ENCODE assay signal across 35 cellular contexts in the genomic region with DNA sequence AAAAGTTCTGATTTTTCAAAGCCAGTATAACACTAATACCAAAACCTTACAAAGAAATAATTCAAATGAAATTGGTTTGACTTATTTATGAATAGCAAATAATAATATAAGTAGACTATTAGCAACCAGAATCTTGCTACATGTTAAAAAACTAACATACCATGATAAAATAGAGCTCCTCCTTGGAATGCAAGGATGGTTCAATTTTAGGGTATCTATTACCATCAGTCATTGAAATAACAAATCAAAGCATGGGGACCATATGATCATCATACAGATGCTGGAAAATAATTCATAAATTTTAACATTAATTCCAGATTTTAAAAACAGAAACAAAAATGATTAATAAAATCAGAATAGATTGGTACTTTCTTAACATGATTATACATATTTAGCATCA.
"Had no signal": no experiment of that assay in that cellular context is flagged by ENCODE, and none has a peak within 500 bp of the region (broad histone marks: within the 10 kb centered on the region; RNA-seq: fewer than 3 reads in every experiment).

No MANE protein-coding gene starts in this region.

- H3K36me3 ChIP-seq: adrenal gland, brain microvascular endothelial cell, breast epithelium had no signal

- DNase-seq: activated B cell treated with CpG ODN at 0.5 μM for 24 hours; activated CD4-positive, alpha-beta memory T cell treated with anti-CD3 and anti-CD28 coated beads for 36 hours; activated CD4-positive, alpha-beta T cell treated with anti-CD3 and anti-CD28 coated beads for 4 hours; activated CD4-positive, alpha-beta T cell treated with anti-CD3 and anti-CD28 coated beads, Interleukin-2, amount 10 ng/mL, durations not matched to agents 24 days and 14 days; activated CD4-positive, alpha-beta T cell treated with anti-CD3 and anti-CD28 coated beads, Interleukin-2, amount 50 U/mL, for 1 hour; activated CD4-positive, alpha-beta T cell treated with anti-CD3 and anti-CD28 coated beads, Interleukin-2, amount 50 U/mL, for 4 hours; activated CD4-positive, CD25-positive, alpha-beta regulatory T cell treated with anti-CD3 and anti-CD28 coated beads, Interleukin-2, amount 50 U/mL, for 72 hours; activated CD8-positive, alpha-beta memory T cell treated with anti-CD3 and anti-CD28 coated beads, Interleukin-2, amount 50 U/mL, for 4 hours; activated CD8-positive, alpha-beta T cell treated with anti-CD3 and anti-CD28 coated beads for 36 hours; activated effector memory CD4-positive, alpha-beta T cell treated with anti-CD3 and anti-CD28 coated beads, Interleukin-2, amount 50 U/mL, for 16 hours; activated gamma-delta T cell treated with Interleukin-2 at 50 U/mL for 16 hours; activated naive CD4-positive, alpha-beta T cell; activated naive CD4-positive, alpha-beta T cell treated with anti-CD3 and anti-CD28 coated beads for 36 hours; activated naive CD4-positive, alpha-beta T cell treated with anti-CD3 and anti-CD28 coated beads, Interleukin-2, amount 50 U/mL, for 16 hours; activated naive CD8-positive, alpha-beta T cell treated with anti-CD3 and anti-CD28 coated beads for 36 hours; activated T-cell treated with anti-CD3 and anti-CD28 coated beads for 4 hours; activated T-cell treated with anti-CD3 and anti-CD28 coated beads, Interleukin-2, amount 50 U/mL, for 1 hour; activated T-cell treated with anti-CD3 and anti-CD28 coated beads, Interleukin-2, amount 50 U/mL, for 4 hours; activated T-cell treated with anti-CD3 and anti-CD28 coated beads, Interleukin-2, amount 50 U/mL, for 72 hours; adrenal gland; amniotic stem cell; aorta; body of pancreas; brain microvascular endothelial cell; central memory CD4-positive, alpha-beta T cell; T-helper 1 cell; T-helper 2 cell; T-helper 9 cell had no signal

- H3K27ac Mint-ChIP-seq: activated B cell treated with CpG ODN at 0.5 μM for 24 hours; activated CD4-positive, alpha-beta memory T cell treated with anti-CD3 and anti-CD28 coated beads for 36 hours; activated CD4-positive, alpha-beta T cell treated with anti-CD3 and anti-CD28 coated beads, Interleukin-2, amount 10 ng/mL, durations not matched to agents 24 days and 14 days; activated CD8-positive, alpha-beta T cell treated with anti-CD3 and anti-CD28 coated beads for 36 hours; activated naive CD4-positive, alpha-beta T cell treated with anti-CD3 and anti-CD28 coated beads for 36 hours; activated naive CD4-positive, alpha-beta T cell treated with anti-CD3 and anti-CD28 coated beads, Interleukin-2, amount 50 U/mL, for 72 hours; activated naive CD8-positive, alpha-beta T cell treated with anti-CD3 and anti-CD28 coated beads for 36 hours; activated T-cell treated with anti-CD3 and anti-CD28 coated beads, Interleukin-2, amount 50 U/mL, for 72 hours; activated T-helper 1 cell treated with anti-CD3 and anti-CD28 coated beads, Interleukin-12 subunit alpha, Interleukin-12 subunit beta, Interleukin-2, Interleukin-4 antibody, amounts not matched to agents 30 ng/mL and 10 ng/mL and 1 ng/mL, durations not matched to agents 14 hours and 24 hours and 36 hours; activated T-helper 17 cell treated with anti-CD3 and anti-CD28 coated beads, Interleukin-2, amount 50 U/mL, for 72 hours; T-helper 1 cell treated with Interleukin-12 subunit alpha and Interleukin-12 subunit beta and Interleukin-4 antibody, amounts not matched to agents 30 μg/mL and 1 μg/mL, for 36 hours; T-helper 2 cell treated with Interferon-gamma antibody and Interleukin-4, amounts not matched to agents 5 μg/mL and 100 μg/mL, for 36 hours had no signal

- H3K27ac ChIP-seq: adrenal gland, body of pancreas, brain microvascular endothelial cell, breast epithelium, VCaP had no signal

- H3K4me3 Mint-ChIP-seq: activated B cell treated with CpG ODN at 0.5 μM for 24 hours; activated CD4-positive, alpha-beta memory T cell treated with anti-CD3 and anti-CD28 coated beads for 36 hours; activated CD4-positive, alpha-beta T cell treated with anti-CD3 and anti-CD28 coated beads, Interleukin-2, amount 10 ng/mL, durations not matched to agents 24 days and 14 days; activated CD8-positive, alpha-beta T cell treated with anti-CD3 and anti-CD28 coated beads for 36 hours; activated naive CD4-positive, alpha-beta T cell treated with anti-CD3 and anti-CD28 coated beads for 36 hours; activated naive CD8-positive, alpha-beta T cell treated with anti-CD3 and anti-CD28 coated beads for 36 hours; activated T-cell treated with anti-CD3 and anti-CD28 coated beads, Interleukin-2, amount 50 U/mL, for 4 hours; activated T-cell treated with anti-CD3 and anti-CD28 coated beads, Interleukin-2, amount 50 U/mL, for 72 hours; activated T-helper 1 cell treated with anti-CD3 and anti-CD28 coated beads, Interleukin-12 subunit alpha, Interleukin-12 subunit beta, Interleukin-2, Interleukin-4 antibody, amounts not matched to agents 30 ng/mL and 10 ng/mL and 1 ng/mL, durations not matched to agents 14 hours and 24 hours and 36 hours; activated T-helper 17 cell treated with anti-CD3 and anti-CD28 coated beads, Interleukin-2, amount 50 U/mL, for 72 hours; T-helper 1 cell treated with Interleukin-12 subunit alpha and Interleukin-12 subunit beta and Interleukin-4 antibody, amounts not matched to agents 30 μg/mL and 1 μg/mL, for 36 hours; T-helper 2 cell treated with Interferon-gamma antibody and Interleukin-4, amounts not matched to agents 5 μg/mL and 100 μg/mL, for 36 hours had no signal

- H3K27me3 ChIP-seq: body of pancreas, breast epithelium had no signal

- H3K4me3 ChIP-seq: adrenal gland, body of pancreas, breast epithelium had no signal

- H3K4me1 Mint-ChIP-seq: activated B cell treated with CpG ODN at 0.5 μM for 24 hours; activated CD4-positive, alpha-beta T cell treated with anti-CD3 and anti-CD28 coated beads, Interleukin-2, amount 10 ng/mL, durations not matched to agents 24 days and 14 days; activated naive CD8-positive, alpha-beta T cell treated with anti-CD3 and anti-CD28 coated beads for 36 hours; activated T-helper 17 cell treated with anti-CD3 and anti-CD28 coated beads, Interleukin-2, amount 50 U/mL, for 72 hours had no signal

- H3K36me3 Mint-ChIP-seq: activated CD4-positive, alpha-beta memory T cell treated with anti-CD3 and anti-CD28 coated beads for 36 hours; activated naive CD8-positive, alpha-beta T cell treated with anti-CD3 and anti-CD28 coated beads for 36 hours had no signal

- ATAC-seq: activated CD8-positive, alpha-beta T cell treated with anti-CD3 and anti-CD28 coated beads for 36 hours; activated naive CD4-positive, alpha-beta T cell treated with anti-CD3 and anti-CD28 coated beads, Interleukin-2, amount 50 U/mL, for 72 hours; activated T-cell treated with anti-CD3 and anti-CD28 coated beads, Interleukin-2, amount 50 U/mL, for 4 hours; activated T-cell treated with anti-CD3 and anti-CD28 coated beads, Interleukin-2, amount 50 U/mL, for 72 hours; activated T-helper 17 cell treated with anti-CD3 and anti-CD28 coated beads, Interleukin-2, amount 50 U/mL, for 72 hours; body of pancreas had no signal

- H3K4me1 ChIP-seq: adrenal gland, body of pancreas, breast epithelium had no signal
